9 cellular contexts compared by ENCODE assay signal in genomic region chr20:38304845-38305447, GRCh38. TPM values are rescaled to one million over a fixed set of nuclear protein-coding genes. Genes with fewer than 3 reads are reported as not detected.
DNase-seq lines count a peak whose midpoint lies in the region; ATAC-seq lines count a peak whose summit lies in the region.
"Had no signal": no experiment of that assay in that cellular context is flagged by ENCODE, and none has a peak within 500 bp of the region (broad histone marks: within the 10 kb centered on the region; RNA-seq: fewer than 3 reads in every experiment).

No MANE protein-coding gene starts in this region.

- peaks cover 53% of the 10 kb centered on the region for H3K27me3 Mint-ChIP-seq in activated naive CD8-positive, alpha-beta T cell treated with anti-CD3 and anti-CD28 coated beads, Interleukin-2, amount 10 ng/mL, durations not matched to agents 7 days and 5 days

- H3K36me3 Mint-ChIP-seq in activated naive CD8-positive, alpha-beta T cell treated with anti-CD3 and anti-CD28 coated beads, Interleukin-2, amount 10 ng/mL, durations not matched to agents 7 days and 5 days, result no peaks in the 10 kb centered on the region

- ATAC-seq in activated naive CD8-positive, alpha-beta T cell treated with anti-CD3 and anti-CD28 coated beads, Interleukin-2, amount 10 ng/mL, durations not matched to agents 7 days and 5 days (ENCODE audit: low read depth), result peak; percentile 55
- ATAC-seq in GM18867 (IDR thresholded peaks at IDR 0.05; ENCODE audit: unreplicated experiment), result no peak
- no peak for ATAC-seq in HG03135 (IDR thresholded peaks at IDR 0.05; ENCODE audit: unreplicated experiment)

- no peak overlapping the region for H3K4me3 Mint-ChIP-seq in activated naive CD8-positive, alpha-beta T cell treated with anti-CD3 and anti-CD28 coated beads, Interleukin-2, amount 10 ng/mL, durations not matched to agents 7 days and 5 days

- peaks cover 23% of the 10 kb centered on the region for H3K4me1 Mint-ChIP-seq in activated naive CD8-positive, alpha-beta T cell treated with anti-CD3 and anti-CD28 coated beads, Interleukin-2, amount 10 ng/mL, durations not matched to agents 7 days and 5 days

- POLR2A ChIA-PET in activated naive CD8-positive, alpha-beta T cell treated with anti-CD3 and anti-CD28 coated beads, Interleukin-2, amount 10 ng/mL, durations not matched to agents 7 days and 5 days (lab: Charles Lee), result no interaction called here

- no peaks in the 10 kb centered on the region for H3K9me3 Mint-ChIP-seq in activated naive CD8-positive, alpha-beta T cell treated with anti-CD3 and anti-CD28 coated beads, Interleukin-2, amount 10 ng/mL, durations not matched to agents 7 days and 5 days

- peak; percentile 16 for DNase-seq in NCI-H748 (lab: John Stamatoyannopoulos, UW; ENCODE audit: unreplicated experiment)
- DNase-seq in NCI-H748 treated with DMSO at 0.1 percent for 48 hours (lab: John Stamatoyannopoulos, UW), result no peak
- DNase-seq in Kasumi-1 (lab: John Stamatoyannopoulos, UW), result peak; percentile 48 to 50
- DNase-seq in activated naive CD8-positive, alpha-beta T cell treated with anti-CD3 and anti-CD28 coated beads, Interleukin-2, amount 10 ng/mL, durations not matched to agents 7 days and 5 days, result peak; percentile 56
- DNase-seq in iris pigment epithelial cell (ENCODE audit: low read depth), result peak; percentile 47
- DNase-seq in ureter (ENCODE audit: low spot score), result no peak

- H3K27ac Mint-ChIP-seq in activated naive CD8-positive, alpha-beta T cell treated with anti-CD3 and anti-CD28 coated beads, Interleukin-2, amount 10 ng/mL, durations not matched to agents 7 days and 5 days, result no peak overlapping the region

RNA-seq across cellular contexts. Expression of gene BPI, which starts 1.0 kb away (rescaled TPM):
- total RNA-seq in activated naive CD8-positive, alpha-beta T cell treated with anti-CD3 and anti-CD28 coated beads, Interleukin-2, amount 10 ng/mL, durations not matched to agents 7 days and 5 days, result not detected
- total RNA-seq in ureter, result not detected
- total RNA-seq: renal cortical epithelial cell had no signal

RNA-seq across cellular contexts. Expression of gene LBP, which starts 41.3 kb away (rescaled TPM):
- total RNA-seq in activated naive CD8-positive, alpha-beta T cell treated with anti-CD3 and anti-CD28 coated beads, Interleukin-2, amount 10 ng/mL, durations not matched to agents 7 days and 5 days, result not detected
- total RNA-seq in ureter, result 0.83 TPM

RNA-seq across cellular contexts. Expression of gene KIAA1755, which starts 44.4 kb away (rescaled TPM):
- total RNA-seq in activated naive CD8-positive, alpha-beta T cell treated with anti-CD3 and anti-CD28 coated beads, Interleukin-2, amount 10 ng/mL, durations not matched to agents 7 days and 5 days, result not detected
- 3.9 TPM for total RNA-seq in ureter
- total RNA-seq: renal cortical epithelial cell had no signal

Comparison
In these comparisons a context has a peak if more than half of its experiments do, and no peak if none do; other contexts are left out.
1. DNase-seq: peak in NCI-H748 (single experiment), Kasumi-1 (2 of 2), activated naive CD8-positive, alpha-beta T cell treated with anti-CD3 and anti-CD28 coated beads, Interleukin-2, amount 10 ng/mL, durations not matched to agents 7 days and 5 days (single experiment) and iris pigment epithelial cell (single experiment); none in NCI-H748 treated with DMSO at 0.1 percent for 48 hours (single experiment) and ureter (single experiment).